Comparison of ENCODE assay signal across 37 cellular contexts in the genomic region with DNA sequence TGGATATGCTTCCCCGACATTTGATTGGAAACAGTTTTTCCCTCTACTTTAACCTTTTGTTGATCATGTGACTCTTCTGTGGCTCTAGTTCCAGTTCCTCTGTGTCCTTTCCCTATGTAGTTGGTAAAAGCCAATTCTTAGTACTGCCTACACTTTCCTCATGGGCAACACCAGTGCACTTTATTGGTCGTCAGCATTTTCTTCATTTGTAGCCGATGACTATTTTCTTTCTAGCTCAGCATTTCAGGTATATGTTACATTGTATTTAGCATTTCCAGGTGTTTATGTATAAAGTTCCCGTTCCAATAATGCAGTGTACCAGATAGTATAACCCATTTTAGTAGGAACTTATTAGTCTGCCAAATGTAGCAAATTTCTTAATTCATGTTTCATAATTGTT. TPM values are rescaled to one million over a fixed set of nuclear protein-coding genes. Genes with fewer than 3 reads are reported as not detected.
"Had no signal": no experiment of that assay in that cellular context is flagged by ENCODE, and none has a peak within 500 bp of the region (broad histone marks: within the 10 kb centered on the region; RNA-seq: fewer than 3 reads in every experiment).

No MANE protein-coding gene starts in this region.

- H3K4me3 Mint-ChIP-seq: activated CD4-positive, alpha-beta memory T cell treated with anti-CD3 and anti-CD28 coated beads for 36 hours; activated CD4-positive, alpha-beta T cell treated with anti-CD3 and anti-CD28 coated beads for 36 hours; activated CD4-positive, alpha-beta T cell treated with anti-CD3 and anti-CD28 coated beads, Interleukin-2, amount 10 ng/mL, durations not matched to agents 24 days and 14 days; activated CD8-positive, alpha-beta memory T cell treated with anti-CD3 and anti-CD28 coated beads, Interleukin-2, amount 10 ng/mL, durations not matched to agents 7 days and 5 days; activated CD8-positive, alpha-beta T cell treated with anti-CD3 and anti-CD28 coated beads, Interleukin-2, amount 10 ng/mL, durations not matched to agents 7 days and 5 days; activated naive CD4-positive, alpha-beta T cell treated with anti-CD3 and anti-CD28 coated beads for 36 hours; activated naive CD4-positive, alpha-beta T cell treated with anti-CD3 and anti-CD28 coated beads, Interleukin-2, amount 50 U/mL, for 24 hours; activated naive CD8-positive, alpha-beta T cell treated with anti-CD3 and anti-CD28 coated beads for 36 hours; activated naive CD8-positive, alpha-beta T cell treated with anti-CD3 and anti-CD28 coated beads, Interleukin-2, amount 50 U/mL, for 24 hours; activated T-helper 1 cell treated with anti-CD3 and anti-CD28 coated beads, Interleukin-12 subunit alpha, Interleukin-12 subunit beta, Interleukin-2, Interleukin-4 antibody, amounts not matched to agents 30 ng/mL and 10 ng/mL and 1 ng/mL, durations not matched to agents 14 hours and 24 hours and 36 hours; brain; central memory CD8-positive, alpha-beta T cell; dendritic cell treated with granulocyte-macrophage colony-stimulating factor and Interleukin-4, amounts not matched to agents 40 ng/mL and 50 ng/mL, for 4 days; endodermal cell; T-helper 17 cell; T-helper 2 cell treated with Interferon-gamma antibody and Interleukin-4, amounts not matched to agents 5 μg/mL and 100 μg/mL, for 36 hours had no signal

- H3K27me3 Mint-ChIP-seq: activated CD4-positive, alpha-beta memory T cell treated with anti-CD3 and anti-CD28 coated beads for 36 hours; activated CD4-positive, alpha-beta T cell treated with anti-CD3 and anti-CD28 coated beads for 36 hours; activated CD4-positive, alpha-beta T cell treated with anti-CD3 and anti-CD28 coated beads, Interleukin-2, amount 10 ng/mL, durations not matched to agents 24 days and 14 days; activated CD8-positive, alpha-beta memory T cell treated with anti-CD3 and anti-CD28 coated beads, Interleukin-2, amount 10 ng/mL, durations not matched to agents 7 days and 5 days; activated naive CD4-positive, alpha-beta T cell treated with anti-CD3 and anti-CD28 coated beads, Interleukin-2, amount 50 U/mL, for 24 hours; activated naive CD8-positive, alpha-beta T cell treated with anti-CD3 and anti-CD28 coated beads for 36 hours; activated naive CD8-positive, alpha-beta T cell treated with anti-CD3 and anti-CD28 coated beads, Interleukin-2, amount 50 U/mL, for 24 hours; brain; central memory CD8-positive, alpha-beta T cell; dendritic cell treated with granulocyte-macrophage colony-stimulating factor and Interleukin-4, amounts not matched to agents 40 ng/mL and 50 ng/mL, for 4 days; T-helper 17 cell had no signal

- H3K27ac Mint-ChIP-seq: activated CD4-positive, alpha-beta memory T cell treated with anti-CD3 and anti-CD28 coated beads for 36 hours; activated CD4-positive, alpha-beta T cell treated with anti-CD3 and anti-CD28 coated beads for 36 hours; activated CD4-positive, alpha-beta T cell treated with anti-CD3 and anti-CD28 coated beads, Interleukin-2, amount 10 ng/mL, durations not matched to agents 24 days and 14 days; activated CD8-positive, alpha-beta memory T cell treated with anti-CD3 and anti-CD28 coated beads, Interleukin-2, amount 10 ng/mL, durations not matched to agents 7 days and 5 days; activated CD8-positive, alpha-beta T cell treated with anti-CD3 and anti-CD28 coated beads, Interleukin-2, amount 10 ng/mL, durations not matched to agents 7 days and 5 days; activated naive CD4-positive, alpha-beta T cell treated with anti-CD3 and anti-CD28 coated beads for 36 hours; activated naive CD4-positive, alpha-beta T cell treated with anti-CD3 and anti-CD28 coated beads, Interleukin-2, amount 50 U/mL, for 24 hours; activated naive CD8-positive, alpha-beta T cell treated with anti-CD3 and anti-CD28 coated beads for 36 hours; activated naive CD8-positive, alpha-beta T cell treated with anti-CD3 and anti-CD28 coated beads, Interleukin-2, amount 50 U/mL, for 24 hours; activated T-helper 1 cell treated with anti-CD3 and anti-CD28 coated beads, Interleukin-12 subunit alpha, Interleukin-12 subunit beta, Interleukin-2, Interleukin-4 antibody, amounts not matched to agents 30 ng/mL and 10 ng/mL and 1 ng/mL, durations not matched to agents 14 hours and 24 hours and 36 hours; activated T-helper 2 cell treated with anti-CD3 and anti-CD28 coated beads, Interferon-gamma antibody, Interleukin-2, Interleukin-4, amounts not matched to agents 10 μg/mL and 5 μg/mL and 100 μg/mL, durations not matched to agents 14 hours and 24 hours and 36 hours; brain; dendritic cell treated with granulocyte-macrophage colony-stimulating factor and Interleukin-4, amounts not matched to agents 40 ng/mL and 50 ng/mL, for 4 days; endodermal cell; T-helper 2 cell treated with Interferon-gamma antibody and Interleukin-4, amounts not matched to agents 5 μg/mL and 100 μg/mL, for 36 hours had no signal

- H3K27ac ChIP-seq: adrenal gland, coronary artery, dorsolateral prefrontal cortex, WERI-Rb-1 had no signal

- H3K4me1 Mint-ChIP-seq: brain had no signal

- H3K9me3 ChIP-seq: adrenal gland had no signal

- ATAC-seq: activated CD4-positive, alpha-beta T cell treated with anti-CD3 and anti-CD28 coated beads for 36 hours; activated CD8-positive, alpha-beta memory T cell treated with anti-CD3 and anti-CD28 coated beads, Interleukin-2, amount 10 ng/mL, durations not matched to agents 7 days and 5 days; activated CD8-positive, alpha-beta T cell treated with anti-CD3 and anti-CD28 coated beads, Interleukin-2, amount 10 ng/mL, durations not matched to agents 7 days and 5 days; activated naive CD8-positive, alpha-beta T cell treated with anti-CD3 and anti-CD28 coated beads, Interleukin-2, amount 50 U/mL, for 24 hours; esophagus mucosa; T-helper 17 cell had no signal

- FAIRE-seq: bronchial epithelial cell, frontal cortex had no signal

- H3K27me3 ChIP-seq: adrenal gland, dorsolateral prefrontal cortex had no signal

- H3K4me3 ChIP-seq: adrenal gland, coronary artery, dorsolateral prefrontal cortex had no signal

- H3K36me3 ChIP-seq: adrenal gland, WERI-Rb-1 had no signal

- H3K9me3 Mint-ChIP-seq: activated CD4-positive, alpha-beta memory T cell treated with anti-CD3 and anti-CD28 coated beads for 36 hours; activated naive CD4-positive, alpha-beta T cell treated with anti-CD3 and anti-CD28 coated beads for 36 hours; activated naive CD4-positive, alpha-beta T cell treated with anti-CD3 and anti-CD28 coated beads, Interleukin-2, amount 50 U/mL, for 24 hours; activated naive CD8-positive, alpha-beta T cell treated with anti-CD3 and anti-CD28 coated beads, Interleukin-2, amount 50 U/mL, for 24 hours; central memory CD8-positive, alpha-beta T cell; T-helper 2 cell treated with Interferon-gamma antibody and Interleukin-4, amounts not matched to agents 5 μg/mL and 100 μg/mL, for 36 hours had no signal

- DNase-seq: activated CD4-positive, alpha-beta memory T cell treated with anti-CD3 and anti-CD28 coated beads for 36 hours; activated CD4-positive, alpha-beta T cell treated with anti-CD3 and anti-CD28 coated beads for 36 hours; activated CD4-positive, alpha-beta T cell treated with anti-CD3 and anti-CD28 coated beads, Interleukin-2, amount 10 ng/mL, durations not matched to agents 24 days and 14 days; activated CD4-positive, CD25-positive, alpha-beta regulatory T cell; activated CD4-positive, CD25-positive, alpha-beta regulatory T cell treated with anti-CD3 and anti-CD28 coated beads, Interleukin-2, amount 50 U/mL, for 72 hours; activated CD8-positive, alpha-beta memory T cell treated with anti-CD3 and anti-CD28 coated beads, Interleukin-2, amount 10 ng/mL, durations not matched to agents 7 days and 5 days; activated CD8-positive, alpha-beta memory T cell treated with anti-CD3 and anti-CD28 coated beads, Interleukin-2, amount 50 U/mL, for 4 hours; activated CD8-positive, alpha-beta T cell treated with anti-CD3 and anti-CD28 coated beads, Interleukin-2, amount 10 ng/mL, durations not matched to agents 7 days and 5 days; activated effector memory CD4-positive, alpha-beta T cell treated with anti-CD3 and anti-CD28 coated beads, Interleukin-2, amount 50 U/mL, for 16 hours; activated naive CD4-positive, alpha-beta T cell treated with anti-CD3 and anti-CD28 coated beads for 36 hours; activated naive CD8-positive, alpha-beta T cell treated with anti-CD3 and anti-CD28 coated beads for 36 hours; activated naive CD8-positive, alpha-beta T cell treated with anti-CD3 and anti-CD28 coated beads, Interleukin-2, amount 50 U/mL, for 24 hours; activated T-cell treated with anti-CD3 and anti-CD28 coated beads, Interleukin-2, amount 50 U/mL, for 1 hour; activated T-cell treated with anti-CD3 and anti-CD28 coated beads, Interleukin-2, amount 50 U/mL, for 48 hours; adrenal gland; amygdala; aorta; dorsolateral prefrontal cortex; effector memory CD4-positive, alpha-beta T cell; endodermal cell; foreskin fibroblast; T-helper 1 cell; T-helper 17 cell; T1000; WERI-Rb-1 had no signal

- H3K4me1 ChIP-seq: adrenal gland had no signal

RNA-seq across cellular contexts. Expression of a gene that starts 27.6 kb away (rescaled TPM):
- total RNA-seq: activated CD4-positive, alpha-beta T cell treated with anti-CD3 and anti-CD28 coated beads for 36 hours; activated naive CD4-positive, alpha-beta T cell treated with anti-CD3 and anti-CD28 coated beads for 36 hours; activated naive CD8-positive, alpha-beta T cell treated with anti-CD3 and anti-CD28 coated beads for 36 hours; activated T-helper 2 cell treated with anti-CD3 and anti-CD28 coated beads, Interferon-gamma antibody, Interleukin-2, Interleukin-4, amounts not matched to agents 10 μg/mL and 5 μg/mL and 100 μg/mL, durations not matched to agents 14 hours and 24 hours and 36 hours; bronchial epithelial cell; endodermal cell; epithelial cell of proximal tubule had no signal
